In genomic region chr2:119860924-119861323, GRCh38 we compare ENCODE assay signal across 2 cellular contexts.
TF ChIP-seq lines count a peak whose summit lies in the region.

No MANE protein-coding gene starts in this region.

TF ChIP-seq in HepG2, 621 proteins besides CTCF, POLR2A, EP300 and RAD21 (continued from another document):
- TF ChIP-seq ZXDC (CRISPR knock-in tag; IDR thresholded peaks at IDR 0.05), result no peak
- no peak for TF ChIP-seq MED13 (CRISPR knock-in tag; IDR thresholded peaks at IDR 0.05)
- TF ChIP-seq HBP1 (CRISPR knock-in tag; IDR thresholded peaks at IDR 0.05; ENCODE audit: low read depth), result no peak
- TF ChIP-seq DPF2 (CRISPR knock-in tag; IDR thresholded peaks at IDR 0.05; ENCODE audit: borderline replicate concordance, low read depth), result no peak
- TF ChIP-seq TBX2 (CRISPR knock-in tag; IDR thresholded peaks at IDR 0.05; ENCODE audit: borderline replicate concordance), result no peak
- TF ChIP-seq CBX1 (IDR thresholded peaks at IDR 0.05; ENCODE audit: low read depth), result no peak
- TF ChIP-seq SRSF1 (optimal IDR thresholded peaks at IDR 0.05; ENCODE audit: low read depth, low read length), result no peak
- TF ChIP-seq ZNF775 (CRISPR knock-in tag; IDR thresholded peaks at IDR 0.05; ENCODE audit: borderline replicate concordance), result no peak
- TF ChIP-seq THAP8 (CRISPR knock-in tag; IDR thresholded peaks at IDR 0.05; ENCODE audit: borderline replicate concordance), result no peak
- TF ChIP-seq ZNF501 (CRISPR knock-in tag; IDR thresholded peaks at IDR 0.05), result no peak
- no peak for TF ChIP-seq REL (CRISPR knock-in tag; conservative IDR thresholded peaks at IDR 0.05)
- TF ChIP-seq SOX13 (IDR thresholded peaks at IDR 0.05), result no peak
- no peak for TF ChIP-seq SOX13 (CRISPR knock-in tag; conservative IDR thresholded peaks at IDR 0.05 in 1 of 2, IDR thresholded peaks at IDR 0.05 in 1 of 2)
- TF ChIP-seq SMARCE1 (IDR thresholded peaks at IDR 0.05; ENCODE audit: borderline replicate concordance), result no peak
- no peak for TF ChIP-seq RXRA (CRISPR knock-in tag; IDR thresholded peaks at IDR 0.05)
- TF ChIP-seq ADNP (CRISPR knock-in tag; IDR thresholded peaks at IDR 0.05), result no peak
- TF ChIP-seq ARID3A (IDR thresholded peaks at IDR 0.05; ENCODE audit: low read depth, low read length), result no peak

TF ChIP-seq in WTC11, 78 proteins besides CTCF, POLR2A, EP300 and RAD21 (continued from another document):
- TF ChIP-seq FOXP4 (CRISPR knock-in tag; IDR thresholded peaks at IDR 0.05), result no peak
- no peak for TF ChIP-seq TCF7 (CRISPR knock-in tag; IDR thresholded peaks at IDR 0.05; ENCODE audit: low read depth)
- no peak for TF ChIP-seq JAZF1 (CRISPR knock-in tag; IDR thresholded peaks at IDR 0.05)
- TF ChIP-seq EMX1 (CRISPR knock-in tag; IDR thresholded peaks at IDR 0.05), result no peak
- no peak for TF ChIP-seq ZNF281 (CRISPR knock-in tag; IDR thresholded peaks at IDR 0.05)
- TF ChIP-seq ARID4B (CRISPR knock-in tag; IDR thresholded peaks at IDR 0.05; ENCODE audit: borderline replicate concordance), result no peak
- TF ChIP-seq GABPB1 (CRISPR knock-in tag; IDR thresholded peaks at IDR 0.05), result no peak
- no peak for TF ChIP-seq AFF4 (CRISPR knock-in tag; IDR thresholded peaks at IDR 0.05; ENCODE audit: borderline replicate concordance)
- no peak for TF ChIP-seq STAT6 (CRISPR knock-in tag; conservative IDR thresholded peaks at IDR 0.05; ENCODE audit: low read depth)
- no peak for TF ChIP-seq OVOL2 (CRISPR knock-in tag; IDR thresholded peaks at IDR 0.05; ENCODE audit: borderline replicate concordance)
